7 cellular contexts compared by ENCODE assay signal in genomic region chr22:22550789-22551434, GRCh38. TPM values are rescaled to one million over a fixed set of nuclear protein-coding genes. Genes with fewer than 3 reads are reported as not detected.
"Had no signal": no experiment of that assay in that cellular context is flagged by ENCODE, and none has a peak within 500 bp of the region (broad histone marks: within the 10 kb centered on the region; RNA-seq: fewer than 3 reads in every experiment).

No MANE protein-coding gene starts in this region.

- H3K27ac ChIP-seq: HL-60 had no signal

- DNase-seq: KBM-7, KG1 had no signal

- FAIRE-seq: HepG2, HTR-8/SVneo had no signal

- ATAC-seq: HepG2 had no signal

RNA-seq across cellular contexts. Expression of gene PRAME, which starts 8.2 kb away (rescaled TPM):
- total RNA-seq: HT-29 had no signal
- polyA plus RNA-seq: IgD-negative memory B cell had no signal

RNA-seq across cellular contexts. Expression of gene ZNF280A, which starts 30.8 kb away (rescaled TPM):
- total RNA-seq: HT-29 had no signal
- polyA plus RNA-seq: IgD-negative memory B cell had no signal

RNA-seq across cellular contexts. Expression of gene ZNF280B, which starts 42.4 kb away (rescaled TPM):
- total RNA-seq: HT-29 had no signal
